Comparison of ENCODE assay signal across 19 cellular contexts in the genomic region with DNA sequence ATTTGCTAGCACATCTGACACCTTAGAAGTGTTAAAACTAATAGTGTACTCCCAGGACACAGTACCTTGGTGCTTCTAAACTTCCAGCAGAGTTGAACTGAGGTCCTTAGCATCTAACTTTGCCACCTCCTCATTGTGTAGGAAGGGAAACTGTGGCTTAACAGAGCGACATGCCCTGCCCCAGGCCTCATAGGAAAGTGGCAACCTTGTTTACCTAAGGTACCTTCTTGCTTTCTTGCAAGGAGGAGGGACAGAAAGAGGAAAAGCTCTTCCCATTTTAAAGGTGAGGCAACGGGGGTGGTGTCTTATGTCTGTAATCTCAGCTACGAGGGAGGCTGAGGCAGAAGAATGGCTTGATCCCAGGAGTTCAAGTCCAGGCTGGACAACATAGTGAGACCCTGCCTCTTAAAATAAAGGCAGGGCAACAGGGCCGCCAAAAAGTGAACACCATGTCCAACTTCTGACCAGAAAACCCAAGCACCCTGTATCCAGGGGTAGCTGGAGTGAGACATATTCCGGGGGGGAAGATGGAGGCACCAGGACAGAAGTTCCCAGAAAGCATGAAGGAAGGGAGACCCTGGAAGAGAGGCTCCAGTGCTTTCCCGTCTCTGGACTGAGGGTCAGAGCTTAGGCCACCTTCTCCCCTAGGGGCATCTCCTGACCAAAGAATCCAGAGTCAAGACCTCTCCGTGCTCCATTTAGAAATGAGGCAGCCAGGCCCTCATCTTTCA. TPM values are rescaled to one million over a fixed set of nuclear protein-coding genes. Genes with fewer than 3 reads are reported as not detected.
A peak's percentile ranks its signal among the peaks of the same experiment; 100 is the strongest.
DNase-seq lines count a peak whose midpoint lies in the region; TF ChIP-seq lines count a peak whose summit lies in the region.
"Had no signal": no experiment of that assay in that cellular context is flagged by ENCODE, and none has a peak within 500 bp of the region (broad histone marks: within the 10 kb centered on the region; RNA-seq: fewer than 3 reads in every experiment).

No MANE protein-coding gene starts in this region.

- BruUV-seq in MCF 10A (replicated peaks; lab: Mats Ljungman, UMichigan) (no TSS peak), mammary epithelial cell (replicated peaks; lab: Mats Ljungman, UMichigan) (no TSS peak)

- no peak overlapping the region for H3K14ac ChIP-seq in neuronal stem cell (ENCODE audit: low read length)

- H3K27me3 ChIP-seq in mammary epithelial cell (ENCODE audit: insufficient read depth, low read length): peaks cover 8% of the 10 kb centered on the region
- peaks cover 0 to 3% (median 0%) of the 10 kb centered on the region in 3 experiments for H3K27me3 ChIP-seq in neuronal stem cell (ENCODE audit: control insufficient read depth in 3 of 3, insufficient read depth in 3 of 3, low read depth in 1 of 3, low read length in 3 of 3)
- H3K27me3 ChIP-seq: BE2C, neural progenitor cell had no signal

- POLR2A ChIA-PET in MCF 10A (lab: Yijun Ruan, JAX): interaction anchor here (0.7 to 2.6 kb wide), 12 partner anchors 10 to 253 kb away, joined by 3 to 13 read pairs (median 4); no protein-coding TSS in a partner anchor

- dilution Hi-C loops in mammary epithelial cell (cut with HindIII; ENCODE audit: low sequenced_read_pairs): no loop called here

- peak overlapping the region; percentile 49 for H2BK5ac ChIP-seq in neuronal stem cell (ENCODE audit: low read length)

- WGBS in mammary epithelial cell (ENCODE audit: low coverage, missing lambda C conversion rate): 84% methylated on average over 6 of the region's 7 CpGs
- no CpG with 5 or more reads among the region's 7 CpGs for WGBS in neuronal stem cell (ENCODE audit: extremely low coverage in 2 of 2, insufficient read length in 2 of 2, insufficient replicate concordance in 1 of 2), 2 donors

- H3K4me1 Mint-ChIP-seq in MCF 10A (ENCODE audit: insufficient read depth, unreplicated experiment) (peaks cover 19% of the 10 kb centered on the region), type B pancreatic cell (ENCODE audit: unreplicated experiment) (peaks cover 6% of the 10 kb centered on the region), CD14-positive monocyte (peaks cover 11% of the 10 kb centered on the region)
- H3K4me1 Mint-ChIP-seq: activated naive CD4-positive, alpha-beta T cell treated with anti-CD3 and anti-CD28 coated beads, Interleukin-2, amount 50 U/mL, for 24 hours had no signal

- H3K27ac ChIP-seq in mammary epithelial cell (ENCODE audit: insufficient read depth, low read depth, low read length) (no peak overlapping the region), coronary artery (peak overlapping the region; percentile 77 to 84), neuronal stem cell (replicated peaks; ENCODE audit: low read length) (no peak overlapping the region)
- H3K27ac ChIP-seq: body of pancreas, neural progenitor cell had no signal

- TF ChIP-seq CTCF in MCF 10A (IDR thresholded peaks at IDR 0.05; ENCODE audit: unreplicated experiment): no peak
- no peak for TF ChIP-seq CTCF in mammary epithelial cell (conservative IDR thresholded peaks at IDR 0.05 in 1 of 2, IDR thresholded peaks at IDR 0.05 in 1 of 2; ENCODE audit: extremely low read depth in 1 of 2, insufficient read depth in 1 of 2, low read depth in 1 of 2, low read length in 2 of 2)
- TF ChIP-seq CTCF in coronary artery (IDR thresholded peaks at IDR 0.05): no peak
- no peak for TF ChIP-seq CTCF in type B pancreatic cell (conservative IDR thresholded peaks at IDR 0.05)
- TF ChIP-seq CTCF in CD14-positive monocyte (IDR thresholded peaks at IDR 0.05): no peak

- intact Hi-C loops in MCF 10A (cut with micrococcal nuclease) (no loop called here), mammary epithelial cell (cut with micrococcal nuclease) (no loop called here), CD14-positive monocyte (cut with micrococcal nuclease) (no loop called here)

- no peak overlapping the region for H3K23ac ChIP-seq in neuronal stem cell (ENCODE audit: low read depth, low read length, poor library complexity)

- H3K4me2 ChIP-seq in mammary epithelial cell (ENCODE audit: insufficient read depth, low read depth, low read length): no peak overlapping the region
- H3K4me2 ChIP-seq in neuronal stem cell (ENCODE audit: insufficient read depth, low read length, poor library complexity, severe bottlenecking): no peak overlapping the region
- H3K4me2 ChIP-seq: neural progenitor cell had no signal

- no peak overlapping the region for H3K18ac ChIP-seq in neuronal stem cell (ENCODE audit: low read length)

- H2AFZ ChIP-seq in mammary epithelial cell (ENCODE audit: low read depth, low read length): no peak overlapping the region
- H2AFZ ChIP-seq in neuronal stem cell (ENCODE audit: low read length): no peak overlapping the region
- H2AFZ ChIP-seq: neural progenitor cell had no signal

- H3K79me2 ChIP-seq in mammary epithelial cell (ENCODE audit: insufficient read depth, low read length): no peaks in the 10 kb centered on the region

- H3K4me1 ChIP-seq in mammary epithelial cell (ENCODE audit: insufficient read depth, low read length) (peaks cover 10% of the 10 kb centered on the region), neuronal stem cell (ENCODE audit: control insufficient read depth in 2 of 2, insufficient read depth in 1 of 2, low read depth in 1 of 2, low read length in 2 of 2) (peaks cover 0 to 7% of the 10 kb centered on the region in 2 donors)
- H3K4me1 ChIP-seq: BE2C had no signal

- peaks cover 9% of the 10 kb centered on the region for H3K27me3 Mint-ChIP-seq in MCF 10A (ENCODE audit: insufficient read depth, unreplicated experiment)
- peaks cover 13% of the 10 kb centered on the region for H3K27me3 Mint-ChIP-seq in type B pancreatic cell
- peaks cover 35 to 45% (median 39%) of the 10 kb centered on the region in 3 donors for H3K27me3 Mint-ChIP-seq in CD14-positive monocyte (ENCODE audit: low read depth in 3 of 3)

- H3K36me3 ChIP-seq in mammary epithelial cell (ENCODE audit: insufficient read depth, low read length) (no peaks in the 10 kb centered on the region), neuronal stem cell (replicated peaks in 1 of 2; ENCODE audit: control insufficient read depth in 2 of 2, insufficient read depth in 2 of 2, low read length in 2 of 2) (no peaks in the 10 kb centered on the region)
- H3K36me3 ChIP-seq: BE2C, neural progenitor cell, transverse colon had no signal

- CTCF ChIA-PET in MCF 10A (lab: Yijun Ruan, JAX) (no interaction called here), mammary epithelial cell (lab: Charles Lee; ENCODE audit: low non-redundant PET) (no interaction called here)

- H3K9me3 ChIP-seq in mammary epithelial cell (replicated peaks; ENCODE audit: insufficient read depth, low read length): no peaks in the 10 kb centered on the region
- H3K9me3 ChIP-seq in neuronal stem cell (replicated peaks in 1 of 2; ENCODE audit: control insufficient read depth in 2 of 2, insufficient read depth in 1 of 2, low read depth in 1 of 2, low read length in 2 of 2): no peaks in the 10 kb centered on the region
- H3K9me3 ChIP-seq: BE2C, body of pancreas, transverse colon had no signal

- H3K27ac Mint-ChIP-seq in MCF 10A (ENCODE audit: low read depth, unreplicated experiment) (peak overlapping the region; percentile 82), type B pancreatic cell (peak overlapping the region; percentile 94), CD14-positive monocyte (peak overlapping the region in 2 of 7 donors; percentile 22 to 64)
- H3K27ac Mint-ChIP-seq: activated naive CD4-positive, alpha-beta T cell treated with anti-CD3 and anti-CD28 coated beads, Interleukin-2, amount 50 U/mL, for 24 hours; neural progenitor cell had no signal

- no peak overlapping the region for H3K9ac ChIP-seq in mammary epithelial cell (ENCODE audit: insufficient read depth, low read length)
- H3K9ac ChIP-seq in neuronal stem cell (ENCODE audit: low read depth, low read length, poor library complexity): no peak overlapping the region
- H3K9ac ChIP-seq: neural progenitor cell had no signal

- H4K91ac ChIP-seq in neuronal stem cell (ENCODE audit: low read depth, low read length, poor library complexity): no peak overlapping the region

- H3K36me3 Mint-ChIP-seq in MCF 10A (ENCODE audit: insufficient read depth, unreplicated experiment): no peaks in the 10 kb centered on the region
- H3K36me3 Mint-ChIP-seq in type B pancreatic cell: no peaks in the 10 kb centered on the region
- no peaks in the 10 kb centered on the region for H3K36me3 Mint-ChIP-seq in CD14-positive monocyte
- H3K36me3 Mint-ChIP-seq: activated naive CD4-positive, alpha-beta T cell treated with anti-CD3 and anti-CD28 coated beads, Interleukin-2, amount 50 U/mL, for 24 hours; neural progenitor cell had no signal

- H3K4me3 ChIP-seq in mammary epithelial cell (replicated peaks in 1 of 3; ENCODE audit: insufficient read depth in 1 of 3, low read depth in 2 of 3, low read length in 3 of 3) (no peak overlapping the region), coronary artery (no peak overlapping the region), neuronal stem cell (ENCODE audit: low read length in 2 of 2) (no peak overlapping the region)
- H3K4me3 ChIP-seq: body of pancreas, neural progenitor cell had no signal

- no peaks in the 10 kb centered on the region for H3K9me3 Mint-ChIP-seq in MCF 10A (ENCODE audit: unreplicated experiment)
- no peaks in the 10 kb centered on the region for H3K9me3 Mint-ChIP-seq in type B pancreatic cell
- H3K9me3 Mint-ChIP-seq in CD14-positive monocyte: peaks cover 0 to 10% (median 0%) of the 10 kb centered on the region in 7 donors
- H3K9me3 Mint-ChIP-seq: activated naive CD4-positive, alpha-beta T cell treated with anti-CD3 and anti-CD28 coated beads, Interleukin-2, amount 50 U/mL, for 24 hours; neural progenitor cell had no signal

- H3K4me3 Mint-ChIP-seq in MCF 10A (ENCODE audit: unreplicated experiment) (no peak overlapping the region), type B pancreatic cell (no peak overlapping the region), CD14-positive monocyte (peak overlapping the region in 1 of 2 donors; percentile 41)
- H3K4me3 Mint-ChIP-seq: activated naive CD4-positive, alpha-beta T cell treated with anti-CD3 and anti-CD28 coated beads, Interleukin-2, amount 50 U/mL, for 24 hours; neural progenitor cell had no signal

- DNase-seq in MCF 10A (ENCODE audit: unreplicated experiment): no peak
- no peak for DNase-seq in mammary epithelial cell
- DNase-seq in coronary artery (ENCODE audit: low spot score): no peak
- no peak for DNase-seq in neuronal stem cell (ENCODE audit: low spot score)
- DNase-seq in type B pancreatic cell (ENCODE audit: extremely low spot score, unreplicated experiment): no peak
- no peak for DNase-seq in CD14-positive monocyte (ENCODE audit: low spot score)
- DNase-seq in DMS79 treated with DMSO at 0.1 percent for 48 hours (lab: John Stamatoyannopoulos, UW): no peak
- DNase-seq in NCI-H1417 (lab: John Stamatoyannopoulos, UW): no peak
- DNase-seq: NCI-H187 treated with DMSO at 0.1 percent for 48 hours had no signal

- no peak overlapping the region for H2BK15ac ChIP-seq in neuronal stem cell (ENCODE audit: low read length)

- no peaks in the 10 kb centered on the region for H3K79me1 ChIP-seq in neuronal stem cell (ENCODE audit: low read depth, low read length)

- no peak overlapping the region for H4K8ac ChIP-seq in neuronal stem cell (ENCODE audit: low read depth, low read length)

- no peak overlapping the region for H3K4ac ChIP-seq in neuronal stem cell (ENCODE audit: low read length)

- no peak overlapping the region for H2BK12ac ChIP-seq in neuronal stem cell (ENCODE audit: low read length)

- H4K20me1 ChIP-seq in mammary epithelial cell (ENCODE audit: insufficient read depth, low read length): no peaks in the 10 kb centered on the region

- no peak overlapping the region for H2AK5ac ChIP-seq in neuronal stem cell (ENCODE audit: low read depth, low read length)

- H2BK120ac ChIP-seq in neuronal stem cell (ENCODE audit: low read depth, low read length): no peak overlapping the region

- in situ Hi-C loops in mammary epithelial cell (cut with MboI; ENCODE audit: low sequenced_read_pairs in 2 of 2): no loop called here

RNA-seq across cellular contexts. Expression of a gene that starts 0.5 kb away (rescaled TPM):
- total RNA-seq in MCF 10A (2022) (not detected in 2 replicates), mammary epithelial cell (not detected), type B pancreatic cell (ENCODE audit: low replicate concordance) (0.12 TPM in 1 of 2 replicates, not detected in the other)
- polyA plus RNA-seq in mammary epithelial cell (not detected), CD14-positive monocyte (not detected)
- not detected for polyA minus RNA-seq in mammary epithelial cell
- polyA plus RNA-seq in neuronal stem cell (2013, experiment 1 of 2): not detected
- polyA plus RNA-seq in neuronal stem cell (2013, experiment 2 of 2): not detected
- total RNA-seq: A172, body of pancreas, dermis microvascular lymphatic vessel endothelial cell, H4, left lobe of liver, mononuclear cell had no signal

RNA-seq across cellular contexts. Expression of a gene that starts 17.8 kb away (rescaled TPM):
- total RNA-seq in MCF 10A (2022): not detected in 2 replicates
- not detected for total RNA-seq in mammary epithelial cell
- not detected for polyA plus RNA-seq in mammary epithelial cell
- not detected for polyA minus RNA-seq in mammary epithelial cell
- polyA plus RNA-seq in neuronal stem cell (2013, experiment 1 of 2): not detected
- not detected for polyA plus RNA-seq in neuronal stem cell (2013, experiment 2 of 2)
- not detected in 2 replicates for total RNA-seq in type B pancreatic cell (ENCODE audit: low replicate concordance)
- not detected for polyA plus RNA-seq in CD14-positive monocyte
- total RNA-seq: A172, dermis microvascular lymphatic vessel endothelial cell, H4, mononuclear cell had no signal

RNA-seq across cellular contexts. Expression of a gene that starts 31.3 kb away (rescaled TPM):
- total RNA-seq in MCF 10A (2022): 10.9 and 12.4 TPM in 2 replicates
- 10 to 100 TPM in 1 of 2 donors, 1 to 10 TPM in 1; 8.2 to 21.8 TPM for total RNA-seq in mammary epithelial cell
- polyA plus RNA-seq in mammary epithelial cell: 7.0 TPM
- polyA minus RNA-seq in mammary epithelial cell: 7.3 TPM
- 2.7 TPM for polyA plus RNA-seq in neuronal stem cell (2013, experiment 1 of 2)
- 2.8 TPM for polyA plus RNA-seq in neuronal stem cell (2013, experiment 2 of 2)
- 8.1 and 9.0 TPM in 2 replicates for total RNA-seq in type B pancreatic cell (ENCODE audit: low replicate concordance)
- polyA plus RNA-seq in CD14-positive monocyte: under 1 TPM; 0.35 to 0.41 TPM

Comparison
In these comparisons a context has a peak if more than half of its experiments do, and no peak if none do; other contexts are left out.
1. H3K27ac ChIP-seq: peak in coronary artery (2 of 2); none in mammary epithelial cell (single experiment) and neuronal stem cell (single experiment).